ENCODE assay signal across 1 cellular context in genomic region chr5:91381134-91381773, GRCh38.
A peak's percentile ranks its signal among the peaks of the same experiment; 100 is the strongest.
TF ChIP-seq lines count a peak whose summit lies in the region.

No MANE protein-coding gene starts in this region.

TF ChIP-seq in HepG2, 621 proteins besides CTCF, POLR2A, EP300 and RAD21 (continued from another document):
- TF ChIP-seq ZNF503 (CRISPR knock-in tag; IDR thresholded peaks at IDR 0.05) (no peak), ZNF878 (CRISPR knock-in tag; IDR thresholded peaks at IDR 0.05) (no peak), TFDP2 (CRISPR knock-in tag; IDR thresholded peaks at IDR 0.05) (no peak), PHF8 (CRISPR knock-in tag; IDR thresholded peaks at IDR 0.05) (peak; percentile 1; the same call in 1 of the 2 replicates), ZNF674 (CRISPR knock-in tag; IDR thresholded peaks at IDR 0.05; ENCODE audit: low read depth) (no peak), TBL1XR1 (IDR thresholded peaks at IDR 0.05; ENCODE audit: borderline replicate concordance, low read length, partially characterized antibody) (no peak), RBFOX2 (IDR thresholded peaks at IDR 0.05; ENCODE audit: low read depth, low read length) (peak; percentile 38), ZNF142 (CRISPR knock-in tag; IDR thresholded peaks at IDR 0.05) (0 out of 2 replicates have a peak, but pooled peaks have one; percentile 23), SMAD9 (CRISPR knock-in tag; IDR thresholded peaks at IDR 0.05) (no peak)
